23 cellular contexts compared by ENCODE assay signal in genomic region chr2:207083361-207084080, GRCh38.
DNase-seq lines count a peak whose midpoint lies in the region; ATAC-seq, FAIRE-seq and TF ChIP-seq lines count a peak whose summit lies in the region.
"Had no signal": no experiment of that assay in that cellular context is flagged by ENCODE, and none has a peak within 500 bp of the region (broad histone marks: within the 10 kb centered on the region; RNA-seq: fewer than 3 reads in every experiment).

No MANE protein-coding gene starts in this region.

- no peaks in the 10 kb centered on the region for H3K9me1 ChIP-seq in endothelial cell of umbilical vein (replicated peaks; ENCODE audit: control insufficient read depth, extremely low read depth, insufficient read depth, low read length)

- H3K4me3 ChIP-seq in DND-41 (ENCODE audit: low read depth in 1 of 2, low read length in 2 of 2), result no peak overlapping the region
- no peak overlapping the region for H3K4me3 ChIP-seq in endothelial cell of umbilical vein (replicated peaks in 1 of 3; ENCODE audit: insufficient read depth in 1 of 3, low read depth in 1 of 3, low read length in 3 of 3)
- H3K4me3 ChIP-seq in SK-N-SH (ENCODE audit: low read depth in 2 of 2, low read length in 1 of 2), result no peak overlapping the region
- H3K4me3 ChIP-seq: lower lobe of right lung, prostate gland, tibial nerve had no signal

- no peak for DNase-seq in DND-41
- peak; percentile 40 for DNase-seq in LHCN-M2 (ENCODE audit: low read depth)
- no peak for DNase-seq in endothelial cell of umbilical vein (ENCODE audit: low read depth, low spot score)
- DNase-seq in sciatic nerve (ENCODE audit: low spot score), result no peak
- no peak for DNase-seq in SK-N-SH
- DNase-seq in DMS153 (lab: John Stamatoyannopoulos, UW), result no peak
- DNase-seq: activated CD4-positive, alpha-beta T cell treated with anti-CD3 and anti-CD28 coated beads for 48 hours; activated naive CD8-positive, alpha-beta T cell treated with anti-CD3 and anti-CD28 coated beads for 36 hours; CD4-positive, alpha-beta memory T cell; GF-D8; hippocampal formation; Karpas-422; lower lobe of right lung; NCI-H1092 treated with DMSO at 0.1 percent for 48 hours; NCI-H2081; small intestine; stimulated activated CD4-positive, alpha-beta T cell treated with anti-CD3 and anti-CD28 coated beads, Interleukin-2, amount 100 ng/mL, for 24 hours; stimulated activated naive CD4-positive, alpha-beta T cell had no signal

- H3K27ac ChIP-seq in DND-41 (ENCODE audit: low read length), result no peak overlapping the region
- H3K27ac ChIP-seq in endothelial cell of umbilical vein (ENCODE audit: insufficient read depth, low read depth, low read length), result no peak overlapping the region
- peak overlapping the region in 1 of 2 experiments; percentile 77; a peak in 2 of 4 replicates for H3K27ac ChIP-seq in SK-N-SH (ENCODE audit: low read depth in 2 of 2, low read length in 1 of 2)

- peaks cover 6% of the 10 kb centered on the region for H3F3A ChIP-seq in SK-N-SH (replicated peaks; ENCODE audit: insufficient read depth)

- BruUV-seq in endothelial cell of umbilical vein (replicated peaks; lab: Mats Ljungman, UMichigan), result no TSS peak

- TF ChIP-seq CTCF in DND-41 (IDR thresholded peaks at IDR 0.05; ENCODE audit: borderline replicate concordance, extremely low read depth, low read length, poor library complexity, severe bottlenecking) (no peak), endothelial cell of umbilical vein (IDR thresholded peaks at IDR 0.05; ENCODE audit: extremely low read depth in 1 of 2, insufficient read depth in 1 of 2, low read depth in 1 of 2, low read length in 2 of 2) (no peak), SK-N-SH (IDR thresholded peaks at IDR 0.05) (no peak)

- H2AFZ ChIP-seq in DND-41 (ENCODE audit: low read depth, low read length) (no peak overlapping the region), endothelial cell of umbilical vein (ENCODE audit: low read depth, low read length) (no peak overlapping the region), SK-N-SH (ENCODE audit: low read depth) (no peak overlapping the region)

- no peak for TF ChIP-seq EP300 in SK-N-SH (IDR thresholded peaks at IDR 0.05; ENCODE audit: borderline replicate concordance in 1 of 2, low read depth in 1 of 2, low read length in 1 of 2)

- H3K9me2 ChIP-seq in SK-N-SH, result no peaks in the 10 kb centered on the region

- H3K9me3 ChIP-seq in DND-41 (ENCODE audit: insufficient read depth, low read length, severe bottlenecking), result no peaks in the 10 kb centered on the region
- H3K9me3 ChIP-seq in endothelial cell of umbilical vein (replicated peaks; ENCODE audit: control insufficient read depth, insufficient read depth, low read length), result no peaks in the 10 kb centered on the region
- no peaks in the 10 kb centered on the region for H3K9me3 ChIP-seq in SK-N-SH
- H3K9me3 ChIP-seq: lower lobe of right lung, prostate gland, tibial nerve had no signal

- no peak for TF ChIP-seq RAD21 in SK-N-SH (IDR thresholded peaks at IDR 0.05; ENCODE audit: low read length)

- WGBS in SK-N-SH (ENCODE audit: low lambda C conversion rate), result 73% methylated on average over 2 of the region's 2 CpGs

- H3K79me2 ChIP-seq in DND-41 (ENCODE audit: insufficient read depth, low read length), result no peaks in the 10 kb centered on the region
- H3K79me2 ChIP-seq in endothelial cell of umbilical vein (ENCODE audit: control insufficient read depth, insufficient read depth, low read length), result peaks cover 46% of the 10 kb centered on the region
- H3K79me2 ChIP-seq in SK-N-SH (ENCODE audit: insufficient read depth), result peaks cover 76% of the 10 kb centered on the region

- no peak for TF ChIP-seq POLR2A in endothelial cell of umbilical vein (IDR thresholded peaks at IDR 0.05; ENCODE audit: low read depth, low read length)

- dilution Hi-C loops in endothelial cell of umbilical vein (cut with MboI; ENCODE audit: extremely low pct_ligation_motif_present, low sequenced_read_pairs), result no loop called here

- POLR2A ChIA-PET in endothelial cell of umbilical vein (lab: Charles Lee), result no interaction called here
- POLR2A ChIA-PET in SK-N-SH (lab: Yijun Ruan, JAX), result no interaction called here

- CTCF ChIA-PET in endothelial cell of umbilical vein (lab: Charles Lee), result interaction anchor here (1.5 to 2.2 kb wide), 2 partner anchors 9 to 24 kb away, joined by 3 to 10 read pairs; no protein-coding TSS in a partner anchor
- CTCF ChIA-PET in SK-N-SH (lab: Yijun Ruan, JAX), result interaction anchor here (1.0 kb wide), 1 partner anchor 12 kb away, joined by 3 read pairs; no protein-coding TSS in a partner anchor

- FAIRE-seq in endothelial cell of umbilical vein (lab: Jason Lieb, UNC), result no peak
- FAIRE-seq: islet of Langerhans, small intestine had no signal

- ATAC-seq in DND-41 (ENCODE audit: insufficient read depth, low read depth) (peak; percentile 29; the same call in 1 of the 3 replicates), sciatic nerve (peak; percentile 35), HG03095 (IDR thresholded peaks at IDR 0.05; ENCODE audit: unreplicated experiment) (no peak)
- no peak for ATAC-seq in activated CD4-positive, CD25-positive, alpha-beta regulatory T cell treated with anti-CD3 and anti-CD28 coated beads, Interleukin-2, amount 50 U/mL, for 24 hours

- H3K9ac ChIP-seq in DND-41 (ENCODE audit: low read depth, low read length) (no peak overlapping the region), endothelial cell of umbilical vein (replicated peaks; ENCODE audit: extremely low read depth, insufficient read depth, low read length) (no peak overlapping the region), SK-N-SH (no peak overlapping the region)

- H3K4me2 ChIP-seq in DND-41 (ENCODE audit: insufficient read depth, low read length) (no peak overlapping the region), endothelial cell of umbilical vein (ENCODE audit: insufficient read depth, low read length) (peak overlapping the region; percentile 12), SK-N-SH (no peak overlapping the region)

- H3K27me3 ChIP-seq in DND-41 (ENCODE audit: insufficient read depth, low read length, poor library complexity) (no peaks in the 10 kb centered on the region), endothelial cell of umbilical vein (ENCODE audit: control insufficient read depth in 2 of 2, insufficient read depth in 2 of 2, low read length in 2 of 2) (no peaks in the 10 kb centered on the region), SK-N-SH (ENCODE audit: insufficient read depth) (no peaks in the 10 kb centered on the region)
- H3K27me3 ChIP-seq: tibial nerve had no signal

- intact Hi-C loops in endothelial cell of umbilical vein (cut with micrococcal nuclease) (no loop called here), sciatic nerve (cut with DNase I) (no loop called here)

- H3K4me1 ChIP-seq in DND-41 (ENCODE audit: insufficient read depth, low read length), result no peaks in the 10 kb centered on the region
- peaks cover 28% of the 10 kb centered on the region for H3K4me1 ChIP-seq in endothelial cell of umbilical vein (ENCODE audit: control insufficient read depth, extremely low read depth, insufficient read depth, low read length)
- peaks cover 0 to 38% of the 10 kb centered on the region in 2 experiments; a peak in 2 of 4 replicates for H3K4me1 ChIP-seq in SK-N-SH (ENCODE audit: control insufficient read depth in 1 of 2, insufficient read depth in 2 of 2, low read depth in 1 of 2, low read length in 1 of 2)
- H3K4me1 ChIP-seq: prostate gland had no signal

- 0 out of 2 replicates have a peak, but pooled peaks cover 3% of the 10 kb centered on the region for H3K36me3 ChIP-seq in DND-41 (ENCODE audit: insufficient read depth, low read length)
- peaks cover 21 to 23% of the 10 kb centered on the region in 2 experiments for H3K36me3 ChIP-seq in endothelial cell of umbilical vein (ENCODE audit: control insufficient read depth in 2 of 2, extremely low read depth in 1 of 2, insufficient read depth in 2 of 2, low read length in 2 of 2)
- H3K36me3 ChIP-seq in SK-N-SH (replicated peaks in 1 of 2; ENCODE audit: control insufficient read depth in 1 of 2, insufficient read depth in 2 of 2, low read length in 1 of 2), result peaks cover 68 to 72% of the 10 kb centered on the region in 2 experiments
- H3K36me3 ChIP-seq: prostate gland had no signal

- H4K20me1 ChIP-seq in DND-41 (ENCODE audit: insufficient read depth, low read length) (no peaks in the 10 kb centered on the region), endothelial cell of umbilical vein (replicated peaks; ENCODE audit: control insufficient read depth, extremely low read depth, insufficient read depth, low read length) (no peaks in the 10 kb centered on the region), SK-N-SH (ENCODE audit: insufficient read depth) (peaks cover 46% of the 10 kb centered on the region)

TF ChIP-seq in endothelial cell of umbilical vein, 7 proteins besides CTCF, POLR2A, EP300 and RAD21:
- no peak for TF ChIP-seq MAX (IDR thresholded peaks at IDR 0.05; ENCODE audit: insufficient read depth, insufficient read length)
- TF ChIP-seq POLR2AphosphoS5 (IDR thresholded peaks at IDR 0.05; ENCODE audit: insufficient read depth, low read depth, low read length), result no peak
- TF ChIP-seq EZH2 (IDR thresholded peaks at IDR 0.05; ENCODE audit: borderline replicate concordance, low read depth, low read length, severe bottlenecking), result no peak
- no peak for TF ChIP-seq JUN (IDR thresholded peaks at IDR 0.05; ENCODE audit: borderline replicate concordance, insufficient read depth, insufficient read length, low read depth)

TF ChIP-seq in SK-N-SH, 30 proteins besides CTCF, POLR2A, EP300 and RAD21 (continues in another document):
- TF ChIP-seq RXRA (IDR thresholded peaks at IDR 0.05; ENCODE audit: borderline replicate concordance, low read depth), result no peak
- no peak for TF ChIP-seq SMC3 (IDR thresholded peaks at IDR 0.05; ENCODE audit: low read depth, low read length)
- no peak for TF ChIP-seq TCF12 (IDR thresholded peaks at IDR 0.05)
- TF ChIP-seq NRF1 (IDR thresholded peaks at IDR 0.05; ENCODE audit: low read depth, low read length), result no peak
- no peak for TF ChIP-seq TAF1 (IDR thresholded peaks at IDR 0.05; ENCODE audit: borderline replicate concordance, low read depth, low read length)
- TF ChIP-seq RFX5 (IDR thresholded peaks at IDR 0.05; ENCODE audit: low read length), result no peak
- TF ChIP-seq POLR2AphosphoS5 (IDR thresholded peaks at IDR 0.05; ENCODE audit: low read depth, low read length), result no peak
- no peak for TF ChIP-seq EZH2phosphoT487 (IDR thresholded peaks at IDR 0.05; ENCODE audit: borderline replicate concordance, low read depth)
- TF ChIP-seq USF2 (IDR thresholded peaks at IDR 0.05; ENCODE audit: borderline replicate concordance, low read depth, low read length), result no peak
- no peak for TF ChIP-seq GATA2 (CRISPR knock-in tag; IDR thresholded peaks at IDR 0.05)
- no peak for TF ChIP-seq SIN3A (IDR thresholded peaks at IDR 0.05; ENCODE audit: borderline replicate concordance, low read depth, low read length)

Comparison
In these comparisons a context has a peak if more than half of its experiments do, and no peak if none do; other contexts are left out.
1. ATAC-seq: peak in DND-41 (single experiment) and sciatic nerve (single experiment); none in activated CD4-positive, CD25-positive, alpha-beta regulatory T cell treated with anti-CD3 and anti-CD28 coated beads, Interleukin-2, amount 50 U/mL, for 24 hours (0 of 2) and HG03095 (single experiment).